Comparison of ENCODE assay signal across 1 cellular context in genomic region chr14:95319312-95320075, GRCh38.
A peak's percentile ranks its signal among the peaks of the same experiment; 100 is the strongest.
TF ChIP-seq lines count a peak whose summit lies in the region.

Gene CLMN (minus strand): TSS chr14:95319908. CDS start chr14:95319792, 116 bp downstream.

TF ChIP-seq in HEK293, 187 proteins besides CTCF, POLR2A, EP300 and RAD21 (continued from another document):
- TF ChIP-seq, protein P1, sequence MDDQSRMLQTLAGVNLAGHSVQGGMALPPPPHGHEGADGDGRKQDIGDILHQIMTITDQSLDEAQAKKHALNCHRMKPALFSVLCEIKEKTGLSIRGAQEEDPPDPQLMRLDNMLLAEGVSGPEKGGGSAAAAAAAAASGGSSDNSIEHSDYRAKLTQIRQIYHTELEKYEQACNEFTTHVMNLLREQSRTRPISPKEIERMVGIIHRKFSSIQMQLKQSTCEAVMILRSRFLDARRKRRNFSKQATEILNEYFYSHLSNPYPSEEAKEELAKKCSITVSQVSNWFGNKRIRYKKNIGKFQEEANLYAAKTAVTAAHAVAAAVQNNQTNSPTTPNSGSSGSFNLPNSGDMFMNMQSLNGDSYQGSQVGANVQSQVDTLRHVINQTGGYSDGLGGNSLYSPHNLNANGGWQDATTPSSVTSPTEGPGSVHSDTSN (CRISPR knock-in tag; IDR thresholded peaks at IDR 0.05), result no peak
- TF ChIP-seq KLF1 (tag by site-specific recombination; IDR thresholded peaks at IDR 0.05) (peak; percentile 99), ZNF202 (tag by site-specific recombination; IDR thresholded peaks at IDR 0.05; ENCODE audit: borderline replicate concordance) (no peak), GFI1B (tag by site-specific recombination; IDR thresholded peaks at IDR 0.05) (no peak), ZNF639 (tag by site-specific recombination; IDR thresholded peaks at IDR 0.05) (0 out of 2 replicates have a peak, but pooled peaks have one; percentile 0), ZNF561 (tag by site-specific recombination; IDR thresholded peaks at IDR 0.05; ENCODE audit: borderline replicate concordance) (peak; percentile 39; the same call in 1 of the 2 replicates), ZBTB21 (tag by site-specific recombination; IDR thresholded peaks at IDR 0.05) (0 out of 2 replicates have a peak, but pooled peaks have one; percentile 21), ZNF791 (tag by site-specific recombination; IDR thresholded peaks at IDR 0.05) (no peak), PRDM10 (tag by site-specific recombination; IDR thresholded peaks at IDR 0.05) (peak; percentile 29; the same call in 1 of the 2 replicates), HOXD13 (CRISPR knock-in tag; IDR thresholded peaks at IDR 0.05; ENCODE audit: borderline replicate concordance) (no peak), ZNF391 (tag by site-specific recombination; IDR thresholded peaks at IDR 0.05; ENCODE audit: borderline replicate concordance, low read depth) (0 out of 2 replicates have a peak, but pooled peaks have one; percentile 16), MZF1 (tag by site-specific recombination; IDR thresholded peaks at IDR 0.05; ENCODE audit: borderline replicate concordance) (no peak), ZNF416 (tag by site-specific recombination; IDR thresholded peaks at IDR 0.05) (no peak), ZNF785 (tag by site-specific recombination; IDR thresholded peaks at IDR 0.05) (no peak), YY2 (tag by site-specific recombination; IDR thresholded peaks at IDR 0.05) (no peak), ZBTB11 (tag by site-specific recombination; conservative IDR thresholded peaks at IDR 0.05; ENCODE audit: low read depth) (no peak), YY1 (tag by site-specific recombination; IDR thresholded peaks at IDR 0.05) (no peak), ZNF423 (tag by site-specific recombination; IDR thresholded peaks at IDR 0.05) (0 out of 2 replicates have a peak, but pooled peaks have one; percentile 13), ZNF140 (tag by site-specific recombination; IDR thresholded peaks at IDR 0.05) (no peak), BCL11A (tag by site-specific recombination; IDR thresholded peaks at IDR 0.05; ENCODE audit: low read depth) (no peak), ZNF211 (tag by site-specific recombination; IDR thresholded peaks at IDR 0.05; ENCODE audit: low read depth) (no peak), ZNF768 (tag by site-specific recombination; IDR thresholded peaks at IDR 0.05) (no peak), ZNF585B (tag by site-specific recombination; IDR thresholded peaks at IDR 0.05) (no peak), ZNF155 (tag by site-specific recombination; IDR thresholded peaks at IDR 0.05) (no peak), ZFP41 (tag by site-specific recombination; IDR thresholded peaks at IDR 0.05; ENCODE audit: borderline replicate concordance) (no peak), ZNF354C (tag by site-specific recombination; IDR thresholded peaks at IDR 0.05; ENCODE audit: borderline replicate concordance, low read depth) (0 out of 2 replicates have a peak, but pooled peaks have one; percentile 9), ZNF133 (tag by site-specific recombination; IDR thresholded peaks at IDR 0.05) (peak; percentile 40; the same call in 1 of the 2 replicates), ZNF792 (tag by site-specific recombination; IDR thresholded peaks at IDR 0.05) (0 out of 2 replicates have a peak, but pooled peaks have one; percentile 39), ZNF302 (tag by site-specific recombination; IDR thresholded peaks at IDR 0.05; ENCODE audit: low read depth) (no peak), ZNF747 (tag by site-specific recombination; IDR thresholded peaks at IDR 0.05) (no peak), SP3 (tag by site-specific recombination; IDR thresholded peaks at IDR 0.05) (peak; percentile 84), ZEB2 (tag by site-specific recombination; IDR thresholded peaks at IDR 0.05) (peak; percentile 51; the same call in 1 of the 2 replicates), GLIS2 (tag by site-specific recombination; IDR thresholded peaks at IDR 0.05) (peak; percentile 94), ZNF677 (tag by site-specific recombination; IDR thresholded peaks at IDR 0.05) (no peak), SETDB1 (IDR thresholded peaks at IDR 0.05; ENCODE audit: insufficient read length, low read length) (no peak), KLF9 (tag by site-specific recombination; IDR thresholded peaks at IDR 0.05; ENCODE audit: low read depth) (peak; percentile 93), ZNF555 (tag by site-specific recombination; conservative IDR thresholded peaks at IDR 0.05) (no peak), ZNF776 (tag by site-specific recombination; IDR thresholded peaks at IDR 0.05; ENCODE audit: borderline replicate concordance) (no peak)
- TF ChIP-seq, protein P2, sequence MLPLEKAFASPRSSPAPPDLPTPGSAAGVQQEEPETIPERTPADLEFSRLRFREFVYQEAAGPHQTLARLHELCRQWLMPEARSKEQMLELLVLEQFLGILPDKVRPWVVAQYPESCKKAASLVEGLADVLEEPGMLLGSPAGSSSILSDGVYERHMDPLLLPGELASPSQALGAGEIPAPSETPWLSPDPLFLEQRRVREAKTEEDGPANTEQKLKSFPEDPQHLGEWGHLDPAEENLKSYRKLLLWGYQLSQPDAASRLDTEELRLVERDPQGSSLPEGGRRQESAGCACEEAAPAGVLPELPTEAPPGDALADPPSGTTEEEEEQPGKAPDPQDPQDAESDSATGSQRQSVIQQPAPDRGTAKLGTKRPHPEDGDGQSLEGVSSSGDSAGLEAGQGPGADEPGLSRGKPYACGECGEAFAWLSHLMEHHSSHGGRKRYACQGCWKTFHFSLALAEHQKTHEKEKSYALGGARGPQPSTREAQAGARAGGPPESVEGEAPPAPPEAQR (tag by site-specific recombination; IDR thresholded peaks at IDR 0.05), result no peak
- TF ChIP-seq, protein P3, sequence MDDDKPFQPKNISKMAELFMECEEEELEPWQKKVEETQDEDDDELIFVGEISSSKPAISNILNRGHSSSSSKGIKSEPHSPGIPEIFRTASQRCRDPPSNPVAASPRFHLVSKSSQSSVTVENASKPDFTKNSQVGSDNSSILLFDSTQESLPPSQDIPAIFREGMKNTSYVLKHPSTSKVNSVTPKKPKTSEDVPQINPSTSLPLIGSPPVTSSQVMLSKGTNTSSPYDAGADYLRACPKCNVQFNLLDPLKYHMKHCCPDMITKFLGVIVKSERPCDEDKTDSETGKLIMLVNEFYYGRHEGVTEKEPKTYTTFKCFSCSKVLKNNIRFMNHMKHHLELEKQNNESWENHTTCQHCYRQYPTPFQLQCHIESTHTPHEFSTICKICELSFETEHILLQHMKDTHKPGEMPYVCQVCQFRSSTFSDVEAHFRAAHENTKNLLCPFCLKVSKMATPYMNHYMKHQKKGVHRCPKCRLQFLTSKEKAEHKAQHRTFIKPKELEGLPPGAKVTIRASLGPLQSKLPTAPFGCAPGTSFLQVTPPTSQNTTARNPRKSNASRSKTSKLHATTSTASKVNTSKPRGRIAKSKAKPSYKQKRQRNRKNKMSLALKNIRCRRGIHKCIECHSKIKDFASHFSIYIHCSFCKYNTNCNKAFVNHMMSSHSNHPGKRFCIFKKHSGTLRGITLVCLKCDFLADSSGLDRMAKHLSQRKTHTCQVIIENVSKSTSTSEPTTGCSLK (tag by site-specific recombination; IDR thresholded peaks at IDR 0.05), result no peak
